8 cellular contexts compared by ENCODE assay signal in the genomic region with DNA sequence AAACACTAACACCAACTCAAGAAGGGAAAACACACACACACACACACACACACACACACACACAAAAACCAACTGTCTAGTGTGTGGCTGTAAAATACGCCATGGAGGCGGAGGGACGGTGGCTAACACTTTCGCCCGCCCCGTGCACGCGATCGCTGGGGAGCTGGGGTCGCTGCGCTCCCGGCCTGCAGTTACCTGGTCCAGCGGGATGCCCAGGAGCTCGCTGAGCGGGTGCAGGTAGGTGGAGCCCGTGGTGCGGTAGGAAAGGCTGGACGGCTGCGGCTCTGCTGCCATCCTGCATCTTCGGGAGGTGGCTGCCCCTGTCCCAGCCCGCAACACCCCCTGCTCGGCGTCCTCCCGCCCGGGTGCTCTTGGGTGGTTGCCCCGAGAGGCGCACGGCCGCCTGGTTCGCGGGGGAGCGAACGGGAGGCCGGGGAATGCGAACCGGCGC. TPM values are rescaled to one million over a fixed set of nuclear protein-coding genes. Genes with fewer than 3 reads are reported as not detected.
A peak's percentile ranks its signal among the peaks of the same experiment; 100 is the strongest.
DNase-seq lines count a peak whose midpoint lies in the region; ATAC-seq and TF ChIP-seq lines count a peak whose summit lies in the region.

No MANE protein-coding gene starts in this region.

- H3K27ac ChIP-seq in KOPT-K1 (ENCODE audit: low read depth, low read length, poor library complexity, severe bottlenecking) (peak overlapping the region; percentile 75), ovary (peak overlapping the region; percentile 82 to 89)

- no peak for TF ChIP-seq POLR2A in ovary (IDR thresholded peaks at IDR 0.05)

- H3K9me3 ChIP-seq in KOPT-K1 (ENCODE audit: insufficient read depth, low read length, poor library complexity, severe bottlenecking) (no peaks in the 10 kb centered on the region), ovary (no peaks in the 10 kb centered on the region)

- no peak for TF ChIP-seq EP300 in ovary (IDR thresholded peaks at IDR 0.05)

- no peak for TF ChIP-seq CTCF in ovary (IDR thresholded peaks at IDR 0.05)

- ATAC-seq in GM21723 (IDR thresholded peaks at IDR 0.05; ENCODE audit: unreplicated experiment) (peak; percentile 21), Right ventricle myocardium inferior (peak; percentile 26)

- no peaks in the 10 kb centered on the region for H3K27me3 ChIP-seq in ovary

- H3K36me3 ChIP-seq in KOPT-K1 (ENCODE audit: insufficient read depth, low read length) (no peaks in the 10 kb centered on the region), ovary (no peaks in the 10 kb centered on the region)

- 0 to 1% (median 0%) methylated on average over 33 to 37 of the region's 37 CpGs for WGBS in ovary, 3 donors

- DNase-seq in ELR (ENCODE audit: low read depth) (peak; percentile 45), Right ventricle myocardium inferior (ENCODE audit: missing footprints) (no peak), ovary (no peak), SK-N-DZ (ENCODE audit: low spot score) (no peak), NCI-H2196 (lab: John Stamatoyannopoulos, UW; ENCODE audit: unreplicated experiment) (no peak)
- DNase-seq in activated CD4-positive, alpha-beta T cell treated with anti-CD3 and anti-CD28 coated beads, Interleukin-2, amount 50 U/mL, for 48 hours, result peak; percentile 38 to 51

- intact Hi-C loops in Right ventricle myocardium inferior (cut with DNase I) (loop anchor here (1.0 to 10.0 kb wide), 4 partner anchors 86 to 407 kb away; partner anchors contain the start of genes CDKAL1 and E2F3), ovary (cut with DNase I) (loop anchor here in 3 of 4 donors (5.0 to 10.0 kb wide), 2 partner anchors 85 to 87 kb away; no protein-coding TSS in a partner anchor)

- H3K4me3 ChIP-seq in ovary, result peak overlapping the region; percentile 94

- peaks cover 9% of the 10 kb centered on the region for H3K4me1 ChIP-seq in ovary (ENCODE audit: insufficient read depth)

RNA-seq across cellular contexts. Expression of gene MBOAT1, which starts 0.3 kb away (rescaled TPM):
- 5.3 TPM for total RNA-seq in Right ventricle myocardium inferior
- 10 to 100 TPM; 11.2 to 30.2 (median 13.4) TPM for total RNA-seq in ovary
- 10 to 100 TPM in 1 of 2 donors, 1 to 10 TPM in 1; 8.5 to 11.0 TPM for polyA plus RNA-seq in ovary
- 0.05 and 0.37 TPM in 2 replicates for polyA plus RNA-seq in SK-N-DZ (2014; cell fraction: cytosol; rRNA removed)
- polyA plus RNA-seq in SK-N-DZ (2014; cell fraction: nucleus; rRNA removed), result 0.23 and 0.26 TPM in 2 replicates

Comparison
In these comparisons a context has a peak if more than half of its experiments do, and no peak if none do; other contexts are left out.
1. DNase-seq: peak in ELR (single experiment) and activated CD4-positive, alpha-beta T cell treated with anti-CD3 and anti-CD28 coated beads, Interleukin-2, amount 50 U/mL, for 48 hours (2 of 2); none in Right ventricle myocardium inferior (single experiment), ovary (0 of 5), SK-N-DZ (single experiment) and NCI-H2196 (single experiment).